Comparison of ENCODE assay signal across 20 cellular contexts in genomic region chr21:35559128-35559831, GRCh38.
DNase-seq lines count a peak whose midpoint lies in the region; ATAC-seq, FAIRE-seq and TF ChIP-seq lines count a peak whose summit lies in the region.
"Had no signal": no experiment of that assay in that cellular context is flagged by ENCODE, and none has a peak within 500 bp of the region (broad histone marks: within the 10 kb centered on the region; RNA-seq: fewer than 3 reads in every experiment).

No MANE protein-coding gene starts in this region.

- CTCF ChIA-PET in CD8-positive, alpha-beta memory T cell (lab: Charles Lee), result no interaction called here

- H3K4me1 Mint-ChIP-seq in CD8-positive, alpha-beta memory T cell, result no peaks in the 10 kb centered on the region
- H3K4me1 Mint-ChIP-seq: naive thymus-derived CD8-positive, alpha-beta T cell had no signal

- H3K4me3 ChIP-seq in osteoblast (ENCODE audit: insufficient read depth, low read length) (no peak overlapping the region), pancreas (no peak overlapping the region)
- H3K4me3 ChIP-seq in CD8-positive, alpha-beta memory T cell (ENCODE audit: low read length), result no peak overlapping the region
- H3K4me3 ChIP-seq: cardiac muscle cell, heart left ventricle, left ventricle myocardium inferior, Peyer's patch had no signal

- no peak overlapping the region for H2AFZ ChIP-seq in osteoblast (ENCODE audit: low read length)

- no peaks in the 10 kb centered on the region for H4K20me1 ChIP-seq in osteoblast (ENCODE audit: insufficient read depth, low read length)

- no peak overlapping the region for H3K27ac Mint-ChIP-seq in CD8-positive, alpha-beta memory T cell
- H3K27ac Mint-ChIP-seq: CD4-positive, alpha-beta T cell; naive thymus-derived CD8-positive, alpha-beta T cell; T-helper 2 cell treated with Interferon-gamma antibody and Interleukin-4, amounts not matched to agents 5 μg/mL and 100 μg/mL, for 36 hours had no signal

- H3K9me3 ChIP-seq in osteoblast (ENCODE audit: low read depth, low read length) (no peaks in the 10 kb centered on the region), pancreas (no peaks in the 10 kb centered on the region)
- H3K9me3 ChIP-seq in CD8-positive, alpha-beta memory T cell (ENCODE audit: low read length), result no peaks in the 10 kb centered on the region
- H3K9me3 ChIP-seq: heart left ventricle, left ventricle myocardium inferior, Peyer's patch had no signal

- FAIRE-seq in pancreas (lab: Jason Lieb, UNC), result no peak

- DNase-seq in EH (ENCODE audit: low read depth) (peak; percentile 99), RPMI7951 (ENCODE audit: low read depth) (peak; percentile 94), dedifferentiated amniotic fluid mesenchymal stem cell (ENCODE audit: extremely low spot score) (peak; percentile 58), osteoblast (ENCODE audit: insufficient read length, low spot score, missing footprints) (peak; percentile 96), pancreas (no peak)
- DNase-seq in CD8-positive, alpha-beta memory T cell, result no peak
- no peak for DNase-seq in stimulated activated CD4-positive, alpha-beta T cell treated with anti-CD3 and anti-CD28 coated beads, Interleukin-2, amount 100 ng/mL, for 24 hours
- DNase-seq: activated CD4-positive, alpha-beta T cell treated with anti-CD3 and anti-CD28 coated beads, Interleukin-2, amount 50 U/mL, for 1 hour; CD4-positive, alpha-beta T cell; heart left ventricle; left ventricle myocardium inferior; naive thymus-derived CD8-positive, alpha-beta T cell; NCI-H1092; NCI-H510A; Peyer's patch; right cardiac atrium had no signal

- H3K4me2 ChIP-seq in osteoblast (ENCODE audit: insufficient read depth, low read length), result peak overlapping the region; percentile 54

- intact Hi-C loops in pancreas (cut with DNase I), result no loop called here

- peak overlapping the region; percentile 99 for H3K27ac ChIP-seq in osteoblast (ENCODE audit: low read depth, low read length)
- no peak overlapping the region for H3K27ac ChIP-seq in pancreas
- H3K27ac ChIP-seq in CD8-positive, alpha-beta memory T cell (ENCODE audit: low read depth, low read length), result no peak overlapping the region
- H3K27ac ChIP-seq: cardiac muscle cell, left ventricle myocardium inferior, Peyer's patch had no signal

- H3K4me1 ChIP-seq in osteoblast (ENCODE audit: insufficient read depth, low read length) (peaks cover 39% of the 10 kb centered on the region), pancreas (no peaks in the 10 kb centered on the region)
- H3K4me1 ChIP-seq in CD8-positive, alpha-beta memory T cell (ENCODE audit: insufficient read depth, low read length), result no peaks in the 10 kb centered on the region
- H3K4me1 ChIP-seq: Peyer's patch had no signal

- H3K27me3 Mint-ChIP-seq in CD8-positive, alpha-beta memory T cell, result peaks cover 5 to 44% of the 10 kb centered on the region in 2 donors

- no peaks in the 10 kb centered on the region for H3K36me3 Mint-ChIP-seq in CD8-positive, alpha-beta memory T cell

- TF ChIP-seq CTCF in osteoblast (IDR thresholded peaks at IDR 0.05; ENCODE audit: extremely low read depth, low read depth, low read length), result no peak
- TF ChIP-seq CTCF in pancreas (IDR thresholded peaks at IDR 0.05), result no peak

- no peaks in the 10 kb centered on the region for H3K79me2 ChIP-seq in osteoblast (ENCODE audit: insufficient read depth, low read length)

- POLR2A ChIA-PET in CD8-positive, alpha-beta memory T cell (lab: Charles Lee), result no interaction called here

- H3K36me3 ChIP-seq in osteoblast (ENCODE audit: insufficient read depth, low read length) (no peaks in the 10 kb centered on the region), pancreas (no peaks in the 10 kb centered on the region)
- no peaks in the 10 kb centered on the region for H3K36me3 ChIP-seq in CD8-positive, alpha-beta memory T cell (ENCODE audit: insufficient read depth, low read length)
- H3K36me3 ChIP-seq: cardiac muscle cell, heart left ventricle, left ventricle myocardium inferior, Peyer's patch had no signal

- no peaks in the 10 kb centered on the region for H3K9me3 Mint-ChIP-seq in CD8-positive, alpha-beta memory T cell
- H3K9me3 Mint-ChIP-seq: CD4-positive, alpha-beta T cell; naive thymus-derived CD8-positive, alpha-beta T cell; T-helper 2 cell treated with Interferon-gamma antibody and Interleukin-4, amounts not matched to agents 5 μg/mL and 100 μg/mL, for 36 hours had no signal

- WGBS in pancreas, 2 donors, result 85 to 87% methylated on average over 9 of the region's 9 CpGs

- ATAC-seq in pancreas (no peak), HG02642 (IDR thresholded peaks at IDR 0.05; ENCODE audit: poor library complexity, unreplicated experiment) (no peak)
- ATAC-seq: HCT116; heart left ventricle; naive thymus-derived CD8-positive, alpha-beta T cell; right cardiac atrium had no signal

- no peaks in the 10 kb centered on the region for H3K27me3 ChIP-seq in osteoblast (ENCODE audit: insufficient read depth, low read length)
- H3K27me3 ChIP-seq in pancreas, result no peaks in the 10 kb centered on the region
- no peaks in the 10 kb centered on the region for H3K27me3 ChIP-seq in CD8-positive, alpha-beta memory T cell (ENCODE audit: insufficient read depth, low read length, poor library complexity, severe bottlenecking)
- H3K27me3 ChIP-seq: cardiac muscle cell, Peyer's patch had no signal

- no peak overlapping the region for H3K4me3 Mint-ChIP-seq in CD8-positive, alpha-beta memory T cell
- H3K4me3 Mint-ChIP-seq: CD4-positive, alpha-beta T cell; naive thymus-derived CD8-positive, alpha-beta T cell; T-helper 2 cell treated with Interferon-gamma antibody and Interleukin-4, amounts not matched to agents 5 μg/mL and 100 μg/mL, for 36 hours had no signal

Comparison
In these comparisons a context has a peak if more than half of its experiments do, and no peak if none do; other contexts are left out.
1. DNase-seq: peak in EH (single experiment), RPMI7951 (single experiment), dedifferentiated amniotic fluid mesenchymal stem cell (single experiment) and osteoblast (single experiment); none in pancreas (0 of 6), CD8-positive, alpha-beta memory T cell (0 of 5) and stimulated activated CD4-positive, alpha-beta T cell treated with anti-CD3 and anti-CD28 coated beads, Interleukin-2, amount 100 ng/mL, for 24 hours (0 of 2).